In the genomic region with DNA sequence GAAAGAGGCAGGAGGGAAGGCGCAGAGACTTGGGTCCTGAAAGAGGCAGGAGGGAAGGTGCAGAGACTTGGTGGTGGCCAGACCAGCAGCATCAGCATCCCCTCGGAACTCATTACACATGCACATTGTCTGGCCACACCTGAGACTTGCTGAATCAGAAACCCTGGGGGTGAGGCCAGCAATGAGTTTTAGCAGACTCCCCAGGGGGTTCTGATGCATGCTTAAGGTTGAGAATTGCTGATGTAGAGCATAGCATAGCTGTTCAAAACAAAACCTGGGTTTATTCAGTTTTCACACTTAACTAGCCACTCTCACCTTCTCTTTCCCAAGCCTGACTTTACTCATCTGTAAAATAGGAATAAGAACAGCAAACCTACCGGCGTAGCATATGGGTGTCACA, we compare ENCODE assay signal across 14 cellular contexts.
DNase-seq lines count a peak whose midpoint lies in the region; ATAC-seq and TF ChIP-seq lines count a peak whose summit lies in the region.
"Had no signal": no experiment of that assay in that cellular context is flagged by ENCODE, and none has a peak within 500 bp of the region (broad histone marks: within the 10 kb centered on the region; RNA-seq: fewer than 3 reads in every experiment).

No MANE protein-coding gene starts in this region.

- H3K4me3 ChIP-seq in GM06990 (replicated peaks; ENCODE audit: low read depth, low read length) (no peak overlapping the region; the same call in 1 of the 2 replicates), aorta (ENCODE audit: low read length in 2 of 2) (no peak overlapping the region)
- H3K4me3 ChIP-seq: left ventricle myocardium inferior, thoracic aorta had no signal

- H3K27me3 ChIP-seq in GM06990 (replicated peaks; ENCODE audit: control insufficient read depth, insufficient read depth, low read length) (no peaks in the 10 kb centered on the region), aorta (ENCODE audit: control insufficient read depth in 1 of 2, insufficient read depth in 2 of 2, low read length in 1 of 2) (no peaks in the 10 kb centered on the region)

- CTCF ChIA-PET in activated CD4-positive, alpha-beta memory T cell treated with anti-CD3 and anti-CD28 coated beads, Interleukin-2, amount 10 ng/mL, durations not matched to agents 7 days and 5 days (lab: Charles Lee), result no interaction called here

- peak; percentile 40 for ATAC-seq in GM19324 (IDR thresholded peaks at IDR 0.05; ENCODE audit: low FRiP score, unreplicated experiment)
- ATAC-seq in HG02759 (IDR thresholded peaks at IDR 0.05; ENCODE audit: unreplicated experiment), result peak; percentile 63
- ATAC-seq in aorta (ENCODE audit: low FRiP score), result no peak
- ATAC-seq in activated naive CD4-positive, alpha-beta T cell treated with anti-CD3 and anti-CD28 coated beads, Interleukin-2, amount 50 U/mL, for 72 hours, result no peak
- ATAC-seq: natural killer cell had no signal

- no peaks in the 10 kb centered on the region for H3K36me3 Mint-ChIP-seq in activated CD4-positive, alpha-beta memory T cell treated with anti-CD3 and anti-CD28 coated beads, Interleukin-2, amount 10 ng/mL, durations not matched to agents 7 days and 5 days (ENCODE audit: low read depth)
- no peaks in the 10 kb centered on the region for H3K36me3 Mint-ChIP-seq in activated naive CD4-positive, alpha-beta T cell treated with anti-CD3 and anti-CD28 coated beads, Interleukin-2, amount 50 U/mL, for 72 hours
- H3K36me3 Mint-ChIP-seq: natural killer cell had no signal

- peaks cover 8% of the 10 kb centered on the region for H3K27me3 Mint-ChIP-seq in activated CD4-positive, alpha-beta memory T cell treated with anti-CD3 and anti-CD28 coated beads, Interleukin-2, amount 10 ng/mL, durations not matched to agents 7 days and 5 days

- H3K4me1 ChIP-seq in aorta (ENCODE audit: control insufficient read depth in 1 of 2, insufficient read depth in 2 of 2, low read length in 2 of 2), result no peaks in the 10 kb centered on the region

- DNase-seq in GM06990 (ENCODE audit: extremely low read depth, insufficient read length) (peak; percentile 9), NCI-H146 treated with DMSO at 0.1 percent for 48 hours (lab: John Stamatoyannopoulos, UW; ENCODE audit: unreplicated experiment) (peak; percentile 48), aorta (no peak), ACHN (no peak)
- no peak for DNase-seq in activated CD4-positive, alpha-beta memory T cell treated with anti-CD3 and anti-CD28 coated beads, Interleukin-2, amount 10 ng/mL, durations not matched to agents 7 days and 5 days
- DNase-seq in activated naive CD4-positive, alpha-beta T cell treated with anti-CD3 and anti-CD28 coated beads, Interleukin-2, amount 50 U/mL, for 72 hours (ENCODE audit: low spot score in 2 of 2), result no peak
- DNase-seq: activated gamma-delta T cell treated with Interleukin-2 at 50 U/mL for 16 hours, left ventricle myocardium inferior, natural killer cell, NCI-H2029, retina had no signal

- 92 to 93% methylated on average over 4 of the region's 4 CpGs for WGBS in aorta, 2 donors

- POLR2A ChIA-PET in activated CD4-positive, alpha-beta memory T cell treated with anti-CD3 and anti-CD28 coated beads, Interleukin-2, amount 10 ng/mL, durations not matched to agents 7 days and 5 days (lab: Charles Lee), result no interaction called here

- H3K27ac Mint-ChIP-seq in activated CD4-positive, alpha-beta memory T cell treated with anti-CD3 and anti-CD28 coated beads, Interleukin-2, amount 10 ng/mL, durations not matched to agents 7 days and 5 days, result no peak overlapping the region
- no peak overlapping the region for H3K27ac Mint-ChIP-seq in activated naive CD4-positive, alpha-beta T cell treated with anti-CD3 and anti-CD28 coated beads, Interleukin-2, amount 50 U/mL, for 72 hours
- H3K27ac Mint-ChIP-seq: natural killer cell had no signal

- in situ Hi-C loops in ACHN (cut with HindIII; ENCODE audit: low pct_ligation_motif_present, low pct_unique_long_range_greater_than_20kb, low sequenced_read_pairs), result no loop called here

- intact Hi-C loops in aorta (cut with DNase I), result loop anchor here in 1 of 2 donors (10.0 kb wide), 1 partner anchor 972 kb away; no protein-coding TSS in a partner anchor

- no peaks in the 10 kb centered on the region for H3K9me3 ChIP-seq in aorta (ENCODE audit: control insufficient read depth, low read length)
- H3K9me3 ChIP-seq: left ventricle myocardium inferior, thoracic aorta had no signal

- H3K4me1 Mint-ChIP-seq in activated CD4-positive, alpha-beta memory T cell treated with anti-CD3 and anti-CD28 coated beads, Interleukin-2, amount 10 ng/mL, durations not matched to agents 7 days and 5 days, result no peaks in the 10 kb centered on the region
- H3K4me1 Mint-ChIP-seq: natural killer cell had no signal

- H3K36me3 ChIP-seq in GM06990 (ENCODE audit: control insufficient read depth, insufficient read depth, low read length) (no peaks in the 10 kb centered on the region), aorta (ENCODE audit: control insufficient read depth in 1 of 2, insufficient read depth in 2 of 2, low read length in 1 of 2) (no peaks in the 10 kb centered on the region)
- H3K36me3 ChIP-seq: left ventricle myocardium inferior, thoracic aorta had no signal

- TF ChIP-seq CTCF in GM06990 (IDR thresholded peaks at IDR 0.05; ENCODE audit: insufficient read depth, low read length, poor library complexity, severe bottlenecking), result no peak

- no peaks in the 10 kb centered on the region for H3K9me3 Mint-ChIP-seq in activated CD4-positive, alpha-beta memory T cell treated with anti-CD3 and anti-CD28 coated beads, Interleukin-2, amount 10 ng/mL, durations not matched to agents 7 days and 5 days
- no peaks in the 10 kb centered on the region for H3K9me3 Mint-ChIP-seq in activated naive CD4-positive, alpha-beta T cell treated with anti-CD3 and anti-CD28 coated beads, Interleukin-2, amount 50 U/mL, for 72 hours
- H3K9me3 Mint-ChIP-seq: natural killer cell had no signal

- no peak overlapping the region for H3K4me3 Mint-ChIP-seq in activated CD4-positive, alpha-beta memory T cell treated with anti-CD3 and anti-CD28 coated beads, Interleukin-2, amount 10 ng/mL, durations not matched to agents 7 days and 5 days
- H3K4me3 Mint-ChIP-seq: natural killer cell had no signal

- H3K27ac ChIP-seq in aorta (ENCODE audit: low read depth in 1 of 2, low read length in 2 of 2), result no peak overlapping the region
- H3K27ac ChIP-seq: left ventricle myocardium inferior, thoracic aorta had no signal

Comparison
In these comparisons a context has a peak if more than half of its experiments do, and no peak if none do; other contexts are left out.
1. DNase-seq: peak in GM06990 (single experiment) and NCI-H146 treated with DMSO at 0.1 percent for 48 hours (single experiment); none in aorta (0 of 2), activated CD4-positive, alpha-beta memory T cell treated with anti-CD3 and anti-CD28 coated beads, Interleukin-2, amount 10 ng/mL, durations not matched to agents 7 days and 5 days (single experiment), activated naive CD4-positive, alpha-beta T cell treated with anti-CD3 and anti-CD28 coated beads, Interleukin-2, amount 50 U/mL, for 72 hours (0 of 2) and ACHN (single experiment).
2. ATAC-seq: peak in GM19324 (single experiment) and HG02759 (single experiment); none in aorta (single experiment) and activated naive CD4-positive, alpha-beta T cell treated with anti-CD3 and anti-CD28 coated beads, Interleukin-2, amount 50 U/mL, for 72 hours (0 of 2).